ENCODE assay signal across 18 cellular contexts in genomic region chr20:6868864-6869263, GRCh38.
DNase-seq lines count a peak whose midpoint lies in the region; ATAC-seq and TF ChIP-seq lines count a peak whose summit lies in the region.
"Had no signal": no experiment of that assay in that cellular context is flagged by ENCODE, and none has a peak within 500 bp of the region (broad histone marks: within the 10 kb centered on the region; RNA-seq: fewer than 3 reads in every experiment).

No MANE protein-coding gene starts in this region.

- no peaks in the 10 kb centered on the region for H3K9me2 ChIP-seq in MM.1S (replicated peaks; ENCODE audit: insufficient read depth, low read length)

- H3K4me3 Mint-ChIP-seq in endodermal cell, result no peak overlapping the region

- H3K27me3 ChIP-seq in MM.1S (replicated peaks; ENCODE audit: insufficient read depth, low read length) (no peaks in the 10 kb centered on the region), tibial artery (peaks cover 0 to 17% of the 10 kb centered on the region in 2 donors), heart left ventricle (peaks cover 0 to 26% (median 0%) of the 10 kb centered on the region in 9 donors), endodermal cell (ENCODE audit: control insufficient read depth, insufficient read depth, low read length, poor library complexity, severe bottlenecking) (no peaks in the 10 kb centered on the region)

- no peaks in the 10 kb centered on the region for H4K20me1 ChIP-seq in MM.1S (ENCODE audit: insufficient read depth, low read length)

- H3K9ac ChIP-seq in MM.1S (ENCODE audit: low read length), result no peak overlapping the region
- no peak overlapping the region for H3K9ac ChIP-seq in endodermal cell (ENCODE audit: extremely low read depth, low read length, poor library complexity, severe bottlenecking)
- H3K9ac ChIP-seq: GM23248 had no signal

- H3K27ac Mint-ChIP-seq in endodermal cell, result no peak overlapping the region

- DNase-seq in MM.1S (peak; percentile 48), UCSD-AML1 (lab: John Stamatoyannopoulos, UW; ENCODE audit: unreplicated experiment) (peak; percentile 12), kidney tubule cell (ENCODE audit: low spot score) (peak; percentile 23), tibial artery (no peak), heart left ventricle (no peak), endodermal cell (no peak)
- no peak for DNase-seq in stimulated activated CD4-positive, alpha-beta T cell treated with anti-CD3 and anti-CD28 coated beads, Interleukin-4, amount 100 ng/mL, for 4 hours
- DNase-seq: ACHN, C1 segment of cervical spinal cord, DMS79 treated with DMSO at 0.1 percent for 48 hours, GM23248, NCI-H1092, NCI-H1436 treated with DMSO at 0.1 percent for 48 hours, NCI-H2029, NCI-H345, PC-3, T-helper 1 cell had no signal

- H3K79me2 ChIP-seq in MM.1S (ENCODE audit: low read length), result no peaks in the 10 kb centered on the region

- H3F3A ChIP-seq in MM.1S (ENCODE audit: insufficient read depth, low read length), result 0 out of 2 replicates have a peak, but pooled peaks cover 2% of the 10 kb centered on the region

- peak overlapping the region; percentile 34 for H3K4me2 ChIP-seq in MM.1S (ENCODE audit: low read depth, low read length)

- H3K36me3 ChIP-seq in MM.1S (replicated peaks; ENCODE audit: insufficient read depth, low read length) (no peaks in the 10 kb centered on the region), tibial artery (no peaks in the 10 kb centered on the region), heart left ventricle (no peaks in the 10 kb centered on the region), endodermal cell (ENCODE audit: control insufficient read depth, insufficient read depth, low read length) (no peaks in the 10 kb centered on the region)

- H3K27me3 Mint-ChIP-seq in endodermal cell (ENCODE audit: insufficient read depth), result no peaks in the 10 kb centered on the region

- intact Hi-C loops in tibial artery (cut with DNase I; ENCODE audit: low total_unique reads) (no loop called here), heart left ventricle (cut with DNase I) (no loop called here)

- H3K36me3 Mint-ChIP-seq in endodermal cell (ENCODE audit: low read depth), result no peaks in the 10 kb centered on the region

- H3K9me3 ChIP-seq in MM.1S (replicated peaks; ENCODE audit: insufficient read depth, low read length) (no peaks in the 10 kb centered on the region), tibial artery (no peaks in the 10 kb centered on the region), heart left ventricle (no peaks in the 10 kb centered on the region), endodermal cell (ENCODE audit: control insufficient read depth, low read length) (no peaks in the 10 kb centered on the region)

- 63 to 78% (median 75%) methylated on average over 7 of the region's 7 CpGs for WGBS in heart left ventricle, 4 donors
- WGBS in endodermal cell (ENCODE audit: insufficient coverage in 1 of 2, insufficient read length in 1 of 2), 2 experiments, result 96 to 100% methylated on average over 6 to 7 of the region's 7 CpGs

- ATAC-seq in heart left ventricle, result no peak
- ATAC-seq: HCT116, PC-3 had no signal

- no peak overlapping the region for H2AFZ ChIP-seq in MM.1S (ENCODE audit: low read length)
- H2AFZ ChIP-seq: GM23248 had no signal

- no peak overlapping the region for H3K4me3 ChIP-seq in MM.1S (ENCODE audit: low read length)
- no peak overlapping the region for H3K4me3 ChIP-seq in tibial artery
- no peak overlapping the region for H3K4me3 ChIP-seq in heart left ventricle
- no peak overlapping the region for H3K4me3 ChIP-seq in endodermal cell (ENCODE audit: low read length)
- H3K4me3 ChIP-seq: GM23248 had no signal

- H3K4me1 Mint-ChIP-seq in endodermal cell, result peaks cover 33% of the 10 kb centered on the region

- H3K4me1 ChIP-seq in MM.1S (ENCODE audit: low read length) (peaks cover 23% of the 10 kb centered on the region), tibial artery (no peaks in the 10 kb centered on the region), heart left ventricle (no peaks in the 10 kb centered on the region), endodermal cell (ENCODE audit: control insufficient read depth, insufficient read depth, low read length) (peaks cover 10% of the 10 kb centered on the region)

- no peaks in the 10 kb centered on the region for H3K9me3 Mint-ChIP-seq in endodermal cell

- H3K27ac ChIP-seq in MM.1S (ENCODE audit: low read length), result no peak overlapping the region
- no peak overlapping the region for H3K27ac ChIP-seq in tibial artery
- H3K27ac ChIP-seq in heart left ventricle, result no peak overlapping the region
- H3K27ac ChIP-seq in endodermal cell (ENCODE audit: low read depth, low read length), result no peak overlapping the region
- H3K27ac ChIP-seq: GM23248 had no signal

- no peak for TF ChIP-seq POLR2A in heart left ventricle (IDR thresholded peaks at IDR 0.05)

- TF ChIP-seq CTCF in MM.1S (IDR thresholded peaks at IDR 0.05; ENCODE audit: low read length) (no peak), tibial artery (IDR thresholded peaks at IDR 0.05) (no peak), heart left ventricle (IDR thresholded peaks at IDR 0.05) (no peak), endodermal cell (conservative IDR thresholded peaks at IDR 0.05) (no peak)

Comparison
In these comparisons a context has a peak if more than half of its experiments do, and no peak if none do; other contexts are left out.
1. DNase-seq: peak in MM.1S (single experiment), UCSD-AML1 (single experiment) and kidney tubule cell (single experiment); none in stimulated activated CD4-positive, alpha-beta T cell treated with anti-CD3 and anti-CD28 coated beads, Interleukin-4, amount 100 ng/mL, for 4 hours (0 of 2), tibial artery (0 of 2), heart left ventricle (0 of 5) and endodermal cell (single experiment).